In genomic region chr16:66873685-66874055, GRCh38 we compare ENCODE assay signal across 1 cellular context.
TF ChIP-seq lines count a peak whose summit lies in the region.

No MANE protein-coding gene starts in this region.

TF ChIP-seq in GM12878, 131 proteins besides CTCF, POLR2A, EP300 and RAD21:
- no peak for TF ChIP-seq PKNOX1 (IDR thresholded peaks at IDR 0.05)
- no peak for TF ChIP-seq NFIC (IDR thresholded peaks at IDR 0.05; ENCODE audit: low read depth, low read length)
- no peak for TF ChIP-seq RFX5 (IDR thresholded peaks at IDR 0.05; ENCODE audit: low read depth, low read length)
- TF ChIP-seq MYC (IDR thresholded peaks at IDR 0.05; ENCODE audit: insufficient read depth, insufficient read length, insufficient replicate concordance, low read length, severe bottlenecking) = no peak
- TF ChIP-seq BACH1 (IDR thresholded peaks at IDR 0.05; ENCODE audit: borderline replicate concordance) = no peak
- no peak for TF ChIP-seq ZBTB40 (IDR thresholded peaks at IDR 0.05; ENCODE audit: borderline replicate concordance)
- no peak for TF ChIP-seq RAD51 (IDR thresholded peaks at IDR 0.05)
- no peak for TF ChIP-seq EED (IDR thresholded peaks at IDR 0.05; ENCODE audit: low read depth)
- TF ChIP-seq USF1 (IDR thresholded peaks at IDR 0.05; ENCODE audit: borderline replicate concordance, extremely low read length, insufficient read depth, low read depth, low read length) = no peak
- TF ChIP-seq BHLHE40 (IDR thresholded peaks at IDR 0.05; ENCODE audit: borderline replicate concordance in 1 of 2, low read depth in 2 of 2, low read length in 1 of 2) = no peak
- TF ChIP-seq ZZZ3 (IDR thresholded peaks at IDR 0.05; ENCODE audit: control insufficient read depth, insufficient read length, low read depth) = no peak
- TF ChIP-seq NFYA (IDR thresholded peaks at IDR 0.05; ENCODE audit: borderline replicate concordance, low read depth, low read length) = no peak
- TF ChIP-seq SREBF2 (IDR thresholded peaks at IDR 0.05; ENCODE audit: low read length) = no peak
- TF ChIP-seq NR2C1 (IDR thresholded peaks at IDR 0.05) = no peak
- no peak for TF ChIP-seq RBBP5 (conservative IDR thresholded peaks at IDR 0.05)
- TF ChIP-seq HCFC1 (IDR thresholded peaks at IDR 0.05; ENCODE audit: low read length) = no peak
- no peak for TF ChIP-seq JUND (IDR thresholded peaks at IDR 0.05; ENCODE audit: low read depth, low read length)
- no peak for TF ChIP-seq MTA3 (IDR thresholded peaks at IDR 0.05; ENCODE audit: borderline replicate concordance, low read length)
- no peak for TF ChIP-seq POLR2AphosphoS2 (IDR thresholded peaks at IDR 0.05; ENCODE audit: low read depth, low read length)
